ENCODE assay signal across 8 cellular contexts in the genomic region with DNA sequence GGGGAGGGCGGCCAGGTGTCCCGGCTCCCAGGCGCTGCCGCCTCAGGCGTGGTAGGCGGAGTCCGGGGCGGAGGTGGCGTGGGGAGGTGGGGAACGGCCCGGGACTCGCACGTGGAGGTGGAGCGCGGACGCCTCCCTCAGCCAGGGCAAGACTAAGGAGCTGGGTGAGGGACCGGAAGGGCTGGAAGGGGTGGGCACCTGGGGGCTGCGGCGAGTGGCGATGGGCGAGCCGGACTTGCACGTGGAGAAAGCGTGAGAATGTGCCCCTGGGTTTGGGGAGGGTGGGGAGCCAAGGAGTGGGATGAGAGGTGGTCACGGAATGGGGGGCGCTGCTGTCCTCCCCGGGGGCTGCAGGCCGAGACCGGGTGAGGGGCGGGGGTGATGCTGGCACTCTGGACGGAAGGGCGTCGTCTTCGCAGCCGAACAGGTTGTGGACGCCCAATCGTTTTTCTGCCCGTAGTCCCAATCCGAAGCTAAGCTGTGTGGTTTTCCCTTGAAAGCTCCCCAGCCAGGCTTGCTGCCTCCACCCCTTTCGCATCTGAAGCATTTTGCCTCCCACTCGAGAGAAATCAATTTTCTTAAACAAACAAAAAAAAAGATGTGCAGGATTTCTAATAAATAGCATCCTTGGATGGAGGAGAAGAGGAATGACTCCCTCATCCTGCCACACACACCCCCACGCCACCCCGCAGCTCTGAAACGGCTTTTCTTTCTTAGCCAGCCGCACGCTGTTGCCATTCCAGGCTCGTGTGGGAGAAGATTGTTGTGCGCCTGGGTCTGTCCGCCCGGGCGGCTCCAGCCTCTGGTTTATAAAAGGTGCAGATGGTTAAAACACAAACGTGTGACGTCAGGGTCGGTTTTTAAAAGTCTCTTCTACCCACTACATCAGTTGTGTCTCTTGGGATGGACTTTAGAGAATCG.
A peak's percentile ranks its signal among the peaks of the same experiment; 100 is the strongest.
DNase-seq lines count a peak whose midpoint lies in the region; ATAC-seq and TF ChIP-seq lines count a peak whose summit lies in the region.

No MANE protein-coding gene starts in this region.

- CTCF ChIA-PET in AG04449 (lab: Yijun Ruan, JAX) (interaction anchor here (0.9 kb wide), 2 partner anchors 9 to 191 kb away, joined by 3 read pairs; no protein-coding TSS in a partner anchor), WTC11 (lab: Charles Lee) (interaction anchor here (0.8 to 1.0 kb wide), 2 partner anchors 114 to 259 kb away, joined by 3 read pairs; partner anchors contain the start of genes BTD and HACL1)

- ATAC-seq in GM18502 (IDR thresholded peaks at IDR 0.05; ENCODE audit: poor library complexity, unreplicated experiment) (peak; percentile 58), HG02852 (IDR thresholded peaks at IDR 0.05; ENCODE audit: unreplicated experiment) (peak; percentile 56), WTC11 (peak; percentile 67)
- peak; percentile 75 for ATAC-seq in stimulated activated naive CD8-positive, alpha-beta T cell treated with anti-CD3 and anti-CD28 coated beads, Interleukin-15, Interleukin-2, amounts not matched to agents 100 U/mL and 50 U/mL, for 24 hours

- H3K27me3 Mint-ChIP-seq in WTC11 (ENCODE audit: low read depth) (no peaks in the 10 kb centered on the region; the same call in 1 of the 2 replicates), endothelial cell (ENCODE audit: unreplicated experiment) (peaks cover 2% of the 10 kb centered on the region)

- H3K36me3 Mint-ChIP-seq in WTC11 (peaks cover 8% of the 10 kb centered on the region), endothelial cell (ENCODE audit: low read depth, unreplicated experiment) (peaks cover 4% of the 10 kb centered on the region)

- H3K4me1 Mint-ChIP-seq in WTC11 (peaks cover 38% of the 10 kb centered on the region), endothelial cell (ENCODE audit: unreplicated experiment) (peaks cover 5% of the 10 kb centered on the region)

- DNase-seq in AG04449 (ENCODE audit: low read depth, low spot score) (no peak), NCI-H1417 treated with DMSO at 0.1 percent for 48 hours (lab: John Stamatoyannopoulos, UW) (peak; percentile 27), WTC11 (ENCODE audit: low spot score) (peak; percentile 68), endothelial cell (ENCODE audit: low spot score) (peak; percentile 34), midbrain (lab: John Stamatoyannopoulos, UW) (peak; percentile 53)
- DNase-seq in stimulated activated naive CD8-positive, alpha-beta T cell treated with anti-CD3 and anti-CD28 coated beads, Interleukin-15, Interleukin-2, amounts not matched to agents 100 U/mL and 50 U/mL, for 24 hours, result peak; percentile 23

- H3K4me3 ChIP-seq in AG04449 (ENCODE audit: low read depth, low read length), result peak overlapping the region; percentile 89

- peak overlapping the region; percentile 80 for H3K4me3 Mint-ChIP-seq in WTC11
- H3K4me3 Mint-ChIP-seq in endothelial cell (ENCODE audit: unreplicated experiment), result peak overlapping the region; percentile 95

- H3K27ac Mint-ChIP-seq in WTC11 (peak overlapping the region; percentile 80), endothelial cell (ENCODE audit: unreplicated experiment) (no peak overlapping the region)

- POLR2A ChIA-PET in AG04449 (lab: Yijun Ruan, JAX) (interaction anchor here (1.0 kb wide), 1 partner anchor 122 kb away, joined by 3 read pairs; no protein-coding TSS in a partner anchor), WTC11 (lab: Charles Lee) (interaction anchor here (0.5 to 1.5 kb wide), 2 partner anchors 34 to 220 kb away, joined by 5 to 6 read pairs; no protein-coding TSS in a partner anchor)

- TF ChIP-seq CTCF in AG04449 (IDR thresholded peaks at IDR 0.05; ENCODE audit: insufficient read depth, low read length, missing control alignments) (no peak), WTC11 (IDR thresholded peaks at IDR 0.05) (no peak), endothelial cell (IDR thresholded peaks at IDR 0.05; ENCODE audit: unreplicated experiment) (no peak)

- H3K9me3 Mint-ChIP-seq in WTC11, result peaks cover 6% of the 10 kb centered on the region; the same call in 1 of the 2 replicates
- no peaks in the 10 kb centered on the region for H3K9me3 Mint-ChIP-seq in endothelial cell (ENCODE audit: unreplicated experiment)

TF ChIP-seq in WTC11, 78 proteins besides CTCF, POLR2A, EP300 and RAD21 (continues in another document):
- no peak for TF ChIP-seq NFYB (CRISPR knock-in tag; conservative IDR thresholded peaks at IDR 0.05; ENCODE audit: low read depth)
- peak; percentile 95 for TF ChIP-seq FOXP1 (CRISPR knock-in tag; IDR thresholded peaks at IDR 0.05; ENCODE audit: borderline replicate concordance)
- no peak for TF ChIP-seq MXD4 (CRISPR knock-in tag; IDR thresholded peaks at IDR 0.05; ENCODE audit: borderline replicate concordance)
- TF ChIP-seq, protein P1, sequence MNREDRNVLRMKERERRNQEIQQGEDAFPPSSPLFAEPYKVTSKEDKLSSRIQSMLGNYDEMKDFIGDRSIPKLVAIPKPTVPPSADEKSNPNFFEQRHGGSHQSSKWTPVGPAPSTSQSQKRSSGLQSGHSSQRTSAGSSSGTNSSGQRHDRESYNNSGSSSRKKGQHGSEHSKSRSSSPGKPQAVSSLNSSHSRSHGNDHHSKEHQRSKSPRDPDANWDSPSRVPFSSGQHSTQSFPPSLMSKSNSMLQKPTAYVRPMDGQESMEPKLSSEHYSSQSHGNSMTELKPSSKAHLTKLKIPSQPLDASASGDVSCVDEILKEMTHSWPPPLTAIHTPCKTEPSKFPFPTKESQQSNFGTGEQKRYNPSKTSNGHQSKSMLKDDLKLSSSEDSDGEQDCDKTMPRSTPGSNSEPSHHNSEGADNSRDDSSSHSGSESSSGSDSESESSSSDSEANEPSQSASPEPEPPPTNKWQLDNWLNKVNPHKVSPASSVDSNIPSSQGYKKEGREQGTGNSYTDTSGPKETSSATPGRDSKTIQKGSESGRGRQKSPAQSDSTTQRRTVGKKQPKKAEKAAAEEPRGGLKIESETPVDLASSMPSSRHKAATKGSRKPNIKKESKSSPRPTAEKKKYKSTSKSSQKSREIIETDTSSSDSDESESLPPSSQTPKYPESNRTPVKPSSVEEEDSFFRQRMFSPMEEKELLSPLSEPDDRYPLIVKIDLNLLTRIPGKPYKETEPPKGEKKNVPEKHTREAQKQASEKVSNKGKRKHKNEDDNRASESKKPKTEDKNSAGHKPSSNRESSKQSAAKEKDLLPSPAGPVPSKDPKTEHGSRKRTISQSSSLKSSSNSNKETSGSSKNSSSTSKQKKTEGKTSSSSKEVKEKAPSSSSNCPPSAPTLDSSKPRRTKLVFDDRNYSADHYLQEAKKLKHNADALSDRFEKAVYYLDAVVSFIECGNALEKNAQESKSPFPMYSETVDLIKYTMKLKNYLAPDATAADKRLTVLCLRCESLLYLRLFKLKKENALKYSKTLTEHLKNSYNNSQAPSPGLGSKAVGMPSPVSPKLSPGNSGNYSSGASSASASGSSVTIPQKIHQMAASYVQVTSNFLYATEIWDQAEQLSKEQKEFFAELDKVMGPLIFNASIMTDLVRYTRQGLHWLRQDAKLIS (CRISPR knock-in tag; IDR thresholded peaks at IDR 0.05; ENCODE audit: borderline replicate concordance), result no peak
- no peak for TF ChIP-seq STAT6 (CRISPR knock-in tag; conservative IDR thresholded peaks at IDR 0.05; ENCODE audit: low read depth)
- TF ChIP-seq USF1 (CRISPR knock-in tag; IDR thresholded peaks at IDR 0.05), result peak; percentile 52; the same call in 1 of the 2 replicates
- TF ChIP-seq GABPB1 (CRISPR knock-in tag; IDR thresholded peaks at IDR 0.05), result no peak; the same call in 1 of the 2 replicates
- TF ChIP-seq ZNF396 (CRISPR knock-in tag; IDR thresholded peaks at IDR 0.05; ENCODE audit: borderline replicate concordance), result no peak
- no peak for TF ChIP-seq GRHL2 (CRISPR knock-in tag; IDR thresholded peaks at IDR 0.05; ENCODE audit: insufficient replicate concordance, severe bottlenecking)
- TF ChIP-seq, protein P2, sequence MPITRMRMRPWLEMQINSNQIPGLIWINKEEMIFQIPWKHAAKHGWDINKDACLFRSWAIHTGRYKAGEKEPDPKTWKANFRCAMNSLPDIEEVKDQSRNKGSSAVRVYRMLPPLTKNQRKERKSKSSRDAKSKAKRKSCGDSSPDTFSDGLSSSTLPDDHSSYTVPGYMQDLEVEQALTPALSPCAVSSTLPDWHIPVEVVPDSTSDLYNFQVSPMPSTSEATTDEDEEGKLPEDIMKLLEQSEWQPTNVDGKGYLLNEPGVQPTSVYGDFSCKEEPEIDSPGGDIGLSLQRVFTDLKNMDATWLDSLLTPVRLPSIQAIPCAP (CRISPR knock-in tag; IDR thresholded peaks at IDR 0.05), result no peak; the same call in none of the 2 replicates
- peak; percentile 89 for TF ChIP-seq TP53 (CRISPR knock-in tag; IDR thresholded peaks at IDR 0.05)
- no peak for TF ChIP-seq ZNF121 (CRISPR knock-in tag; IDR thresholded peaks at IDR 0.05)
- TF ChIP-seq NR2C2 (CRISPR knock-in tag; IDR thresholded peaks at IDR 0.05), result peak; percentile 40; the same call in 1 of the 2 replicates
